8 cellular contexts compared by ENCODE assay signal in the genomic region with DNA sequence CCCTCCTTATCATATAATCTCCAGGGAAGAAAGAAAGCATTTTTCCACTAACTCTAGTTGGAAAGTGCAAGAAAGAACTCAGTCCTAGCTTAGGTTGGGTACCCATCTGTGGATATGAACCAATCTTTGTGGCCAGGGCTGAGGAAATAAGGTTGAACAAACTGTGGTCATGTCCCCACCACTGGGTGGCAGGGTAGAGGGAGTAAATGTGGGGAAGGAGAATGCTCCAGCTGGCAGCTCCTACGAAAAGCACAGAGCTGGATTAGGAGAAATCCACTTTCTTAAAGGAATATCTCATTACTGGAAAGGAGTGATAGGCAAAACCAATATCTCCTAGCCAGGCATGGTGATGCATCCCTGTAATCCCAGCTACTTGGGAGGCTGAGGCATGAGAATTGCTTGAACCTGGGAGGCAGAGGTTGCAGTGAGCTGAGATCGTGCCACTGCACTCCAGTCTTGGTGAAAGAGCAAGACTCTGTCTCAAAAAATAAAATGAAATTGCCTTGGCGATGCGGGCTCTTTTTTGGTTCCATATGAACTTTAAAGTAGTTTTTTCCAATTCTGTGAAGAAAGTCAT.
DNase-seq lines count a peak whose midpoint lies in the region; ATAC-seq lines count a peak whose summit lies in the region.
"Had no signal": no experiment of that assay in that cellular context is flagged by ENCODE, and none has a peak within 500 bp of the region (broad histone marks: within the 10 kb centered on the region; RNA-seq: fewer than 3 reads in every experiment).

No MANE protein-coding gene starts in this region.

- H3K27ac Mint-ChIP-seq in stimulated activated effector memory CD8-positive, alpha-beta T cell treated with anti-CD3 and anti-CD28 coated beads, Interleukin-12 subunit alpha, Interleukin-12 subunit beta, amount 100 ng/mL, for 72 hours = no peak overlapping the region
- H3K27ac Mint-ChIP-seq: activated B cell treated with CpG ODN at 0.5 μM for 24 hours had no signal

- H3K36me3 Mint-ChIP-seq in stimulated activated effector memory CD8-positive, alpha-beta T cell treated with anti-CD3 and anti-CD28 coated beads, Interleukin-12 subunit alpha, Interleukin-12 subunit beta, amount 100 ng/mL, for 72 hours = no peaks in the 10 kb centered on the region

- peak; percentile 57 for ATAC-seq in stimulated activated effector memory CD8-positive, alpha-beta T cell treated with anti-CD3 and anti-CD28 coated beads, Interleukin-12 subunit alpha, Interleukin-12 subunit beta, amount 100 ng/mL, for 72 hours
- no peak for ATAC-seq in HG03045 (IDR thresholded peaks at IDR 0.05; ENCODE audit: unreplicated experiment)

- no peak overlapping the region for H3K4me3 Mint-ChIP-seq in stimulated activated effector memory CD8-positive, alpha-beta T cell treated with anti-CD3 and anti-CD28 coated beads, Interleukin-12 subunit alpha, Interleukin-12 subunit beta, amount 100 ng/mL, for 72 hours
- H3K4me3 Mint-ChIP-seq: activated B cell treated with CpG ODN at 0.5 μM for 24 hours had no signal

- no peaks in the 10 kb centered on the region for H3K9me3 Mint-ChIP-seq in stimulated activated effector memory CD8-positive, alpha-beta T cell treated with anti-CD3 and anti-CD28 coated beads, Interleukin-12 subunit alpha, Interleukin-12 subunit beta, amount 100 ng/mL, for 72 hours
- H3K9me3 Mint-ChIP-seq: activated B cell treated with CpG ODN at 0.5 μM for 24 hours had no signal

- H3K4me1 Mint-ChIP-seq in stimulated activated effector memory CD8-positive, alpha-beta T cell treated with anti-CD3 and anti-CD28 coated beads, Interleukin-12 subunit alpha, Interleukin-12 subunit beta, amount 100 ng/mL, for 72 hours = no peaks in the 10 kb centered on the region
- H3K4me1 Mint-ChIP-seq: activated B cell treated with CpG ODN at 0.5 μM for 24 hours had no signal

- DNase-seq in GM03348 (ENCODE audit: low spot score) = peak; percentile 41
- peak; percentile 69 for DNase-seq in LHCN-M2 (ENCODE audit: low read depth)
- DNase-seq in SK-N-DZ (ENCODE audit: low spot score) = peak; percentile 65
- DNase-seq in glomerular visceral epithelial cell (ENCODE audit: extremely low spot score) = peak; percentile 57
- no peak for DNase-seq in stimulated activated effector memory CD8-positive, alpha-beta T cell treated with anti-CD3 and anti-CD28 coated beads, Interleukin-12 subunit alpha, Interleukin-12 subunit beta, amount 100 ng/mL, for 72 hours (ENCODE audit: low spot score in 2 of 2)
- DNase-seq in stimulated activated CD4-positive, alpha-beta T cell treated with anti-CD3 and anti-CD28 coated beads, Interleukin-2, amount 100 ng/mL, for 48 hours = no peak
- DNase-seq: activated B cell treated with CpG ODN at 0.5 μM for 24 hours had no signal

Comparison
In these comparisons a context has a peak if more than half of its experiments do, and no peak if none do; other contexts are left out.
1. DNase-seq: peak in GM03348 (single experiment), LHCN-M2 (single experiment), SK-N-DZ (single experiment) and glomerular visceral epithelial cell (single experiment); none in stimulated activated effector memory CD8-positive, alpha-beta T cell treated with anti-CD3 and anti-CD28 coated beads, Interleukin-12 subunit alpha, Interleukin-12 subunit beta, amount 100 ng/mL, for 72 hours (0 of 2) and stimulated activated CD4-positive, alpha-beta T cell treated with anti-CD3 and anti-CD28 coated beads, Interleukin-2, amount 100 ng/mL, for 48 hours (0 of 2).